In the genomic region with DNA sequence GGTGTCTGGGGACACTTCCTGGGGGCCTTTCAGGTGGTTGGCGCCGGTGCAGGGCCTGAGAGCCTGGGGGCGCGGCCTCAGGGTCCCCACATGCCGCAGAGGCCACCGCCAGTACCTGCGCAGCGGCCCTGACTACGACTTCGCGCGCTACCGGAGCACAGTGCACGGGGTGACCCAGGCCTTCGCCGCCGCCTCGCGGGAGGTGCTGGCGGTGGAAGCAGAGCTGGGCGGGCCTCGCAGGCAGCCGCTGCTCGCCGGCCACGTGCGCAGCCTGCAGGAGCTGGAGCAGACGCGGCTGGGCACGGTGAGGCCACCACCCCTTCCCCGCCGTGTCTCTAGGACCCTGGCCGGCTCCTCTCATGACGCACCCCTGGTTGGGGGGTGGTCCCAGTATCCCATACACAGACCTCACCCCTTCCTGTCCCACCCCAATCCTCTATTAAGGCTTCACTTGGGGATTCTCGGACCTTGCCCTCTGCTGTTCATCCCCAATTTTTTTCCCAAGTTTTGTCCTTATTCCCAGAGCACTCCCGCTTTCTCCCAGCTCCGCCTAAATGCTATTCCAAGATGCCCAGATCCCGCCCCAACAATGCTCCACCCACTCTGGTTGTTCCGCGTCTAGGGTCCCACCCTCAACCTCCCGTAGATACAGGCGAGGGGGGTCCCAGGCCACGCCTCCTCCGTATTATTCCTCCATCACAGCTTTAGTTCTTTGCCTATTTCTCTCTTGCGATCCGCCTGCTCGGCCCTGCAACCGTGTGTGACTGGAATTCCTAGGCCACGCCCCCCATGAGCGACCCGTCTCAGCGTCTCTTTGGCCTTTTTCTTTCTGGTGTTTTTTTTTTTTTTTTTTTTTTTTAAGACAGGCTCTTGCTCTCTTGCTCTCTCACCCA, we compare ENCODE assay signal across 8 cellular contexts. TPM values are rescaled to one million over a fixed set of nuclear protein-coding genes. Genes with fewer than 3 reads are reported as not detected.
DNase-seq lines count a peak whose midpoint lies in the region; ATAC-seq, FAIRE-seq and TF ChIP-seq lines count a peak whose summit lies in the region.

No MANE protein-coding gene starts in this region.

- peak overlapping the region; percentile 90 for H3K27ac Mint-ChIP-seq in MCF 10A (ENCODE audit: low read depth, unreplicated experiment)

- no peaks in the 10 kb centered on the region for H3K9me2 ChIP-seq in HCT116 (ENCODE audit: insufficient read depth)

- RAD21 ChIA-PET in HCT116 (lab: Charles Lee; ENCODE audit: low non-redundant PET in 1 of 2, low total read pairs in 2 of 2, uncharacterized antibody in 2 of 2, unreplicated experiment in 2 of 2) = interaction anchor here (0.7 to 1.7 kb wide), 4 partner anchors 18 to 274 kb away, joined by 3 to 4 read pairs (median 4); partner anchors contain the start of gene UBA52 (in 1 of the 2)

- no peak for FAIRE-seq in HTR-8/SVneo (lab: Jason Lieb, UNC)

- H3K4me3 Mint-ChIP-seq in MCF 10A (ENCODE audit: unreplicated experiment) = peak overlapping the region; percentile 88

- no peaks in the 10 kb centered on the region for H3K27me3 ChIP-seq in HCT116 (ENCODE audit: insufficient read depth, low read length)

- H3K27ac ChIP-seq in HCT116 (ENCODE audit: low read depth, low read length) = peak overlapping the region; percentile 100

- ATAC-seq in HCT116 = peak; percentile 49

- TF ChIP-seq POLR2A in HCT116 (IDR thresholded peaks at IDR 0.05; ENCODE audit: borderline replicate concordance, extremely low read depth, insufficient read depth, insufficient read length) = peak; percentile 27

- H3K36me3 Mint-ChIP-seq in MCF 10A (ENCODE audit: insufficient read depth, unreplicated experiment) = peaks cover 19% of the 10 kb centered on the region

- H3K79me2 ChIP-seq in HCT116 (ENCODE audit: insufficient read depth, low read length) = peaks cover 13% of the 10 kb centered on the region; the same call in 1 of the 2 replicates

- H3K4me3 ChIP-seq in HCT116 (replicated peaks in 1 of 2; ENCODE audit: low read depth in 1 of 2, low read length in 2 of 2) = peak overlapping the region; percentile 67 to 89

- peak overlapping the region; percentile 88 for H3K4me2 ChIP-seq in HCT116 (ENCODE audit: low read length)

- peak overlapping the region; percentile 97 for H3K9ac ChIP-seq in HCT116 (ENCODE audit: low read length)

- H3K4me1 ChIP-seq in HCT116 (ENCODE audit: control insufficient read depth in 1 of 2, insufficient read depth in 2 of 2, low read length in 2 of 2) = peaks cover 16 to 42% of the 10 kb centered on the region in 2 experiments

- BruUV-seq in HCT116 (replicated peaks; lab: Mats Ljungman, UMichigan) (TSS peak; percentile 67), MCF 10A (replicated peaks; lab: Mats Ljungman, UMichigan) (TSS peak; percentile 66)

- CTCF ChIA-PET in HCT116 (lab: Charles Lee) (interaction anchor here (0.7 to 7.5 kb wide), 18 partner anchors 9 to 310 kb away, joined by 3 to 39 read pairs (median 3); partner anchors contain the start of genes KXD1 and UBA52), MCF 10A (lab: Yijun Ruan, JAX) (interaction anchor here (0.6 to 3.5 kb wide), 31 partner anchors 9 to 419 kb away, joined by 3 to 27 read pairs (median 4); partner anchors contain the start of genes UBA52 and UPF1)

- no peaks in the 10 kb centered on the region for H3K9me3 ChIP-seq in HCT116 (ENCODE audit: control insufficient read depth in 1 of 2, insufficient read depth in 1 of 2, low read depth in 1 of 2, low read length in 2 of 2)

- DNase-seq in GM10266 (ENCODE audit: extremely low spot score) (peak; percentile 84), HCT116 (ENCODE audit: low read depth, low spot score) (peak; percentile 73), MV-4-11 (lab: John Stamatoyannopoulos, UW) (peak; percentile 64), T-helper 2 cell (peak in 4 of 5 experiments; percentile 52 to 89 (median 63)), MCF 10A (ENCODE audit: unreplicated experiment) (peak; percentile 75), iris pigment epithelial cell (ENCODE audit: low read depth) (peak; percentile 83), HTR-8/SVneo (ENCODE audit: insufficient read length, low spot score) (no peak)
- DNase-seq in stimulated activated CD4-positive, alpha-beta T cell treated with anti-CD3 and anti-CD28 coated beads, Interleukin-1b, Interleukin-23, amount 100 ng/mL, for 4 hours (ENCODE audit: low read depth in 2 of 2) = peak; percentile 42 to 49

- no peaks in the 10 kb centered on the region for H3K9me3 Mint-ChIP-seq in MCF 10A (ENCODE audit: unreplicated experiment)

- H3K36me3 ChIP-seq in HCT116 (ENCODE audit: control insufficient read depth in 1 of 2, insufficient read depth in 2 of 2, low read length in 2 of 2) = 0 out of 4 replicates have a peak, but pooled peaks cover 0 to 4% of the 10 kb centered on the region in 2 experiments

- TF ChIP-seq CTCF in GM10266 (IDR thresholded peaks at IDR 0.05; ENCODE audit: control insufficient read depth, insufficient read depth, low read depth, missing control alignments) (peak; percentile 11), HCT116 (IDR thresholded peaks at IDR 0.05 in 2 of 3, conservative IDR thresholded peaks at IDR 0.05 in 1 of 3; ENCODE audit: borderline replicate concordance in 1 of 3, insufficient read depth in 1 of 3, low read depth in 2 of 3, low read length in 2 of 3) (no peak), MCF 10A (IDR thresholded peaks at IDR 0.05; ENCODE audit: unreplicated experiment) (peak; percentile 4)

- peaks cover 14% of the 10 kb centered on the region for H3K4me1 Mint-ChIP-seq in MCF 10A (ENCODE audit: insufficient read depth, unreplicated experiment)

- no peak for TF ChIP-seq RAD21 in HCT116 (IDR thresholded peaks at IDR 0.05; ENCODE audit: low read depth)

- H4K20me1 ChIP-seq in HCT116 (ENCODE audit: insufficient read depth) = no peaks in the 10 kb centered on the region

- POLR2A ChIA-PET in HCT116 (lab: Charles Lee) (interaction anchor here (0.6 to 4.3 kb wide), 11 partner anchors 9 to 329 kb away, joined by 3 to 23 read pairs (median 4); partner anchors contain the start of genes COPE, DDX49, KXD1 and UBA52), MCF 10A (lab: Yijun Ruan, JAX) (interaction anchor here (0.5 to 3.6 kb wide), 29 partner anchors 9 to 475 kb away, joined by 3 to 87 read pairs (median 4); partner anchors contain the start of genes COPE, DDX49, ELL and FKBP8)

- no peak overlapping the region for H2AFZ ChIP-seq in HCT116 (ENCODE audit: low read depth, low read length, poor library complexity, severe bottlenecking)

- intact Hi-C loops in HCT116 (cut with micrococcal nuclease) = loop anchor here (1.0 to 5.0 kb wide), 6 partner anchors 32 to 257 kb away; partner anchors contain the start of genes KLHL26 and KXD1
- intact Hi-C loops in MCF 10A (cut with micrococcal nuclease) = loop anchor here (5.0 kb wide), 3 partner anchors 88 to 173 kb away; no protein-coding TSS in a partner anchor

- no peaks in the 10 kb centered on the region for H3K27me3 Mint-ChIP-seq in MCF 10A (ENCODE audit: insufficient read depth, unreplicated experiment)

TF ChIP-seq in HCT116, 20 proteins besides CTCF, POLR2A, EP300 and RAD21:
- TF ChIP-seq, protein P1, sequence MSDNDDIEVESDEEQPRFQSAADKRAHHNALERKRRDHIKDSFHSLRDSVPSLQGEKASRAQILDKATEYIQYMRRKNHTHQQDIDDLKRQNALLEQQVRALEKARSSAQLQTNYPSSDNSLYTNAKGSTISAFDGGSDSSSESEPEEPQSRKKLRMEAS (IDR thresholded peaks at IDR 0.05) = peak; percentile 86
- TF ChIP-seq SRF (IDR thresholded peaks at IDR 0.05; ENCODE audit: low read depth) (no peak), ZFX (IDR thresholded peaks at IDR 0.05) (peak; percentile 12; the same call in 1 of the 2 replicates), POLR2AphosphoS5 (IDR thresholded peaks at IDR 0.05; ENCODE audit: low read depth, low read length) (peak; percentile 2; the same call in 1 of the 2 replicates)
TF ChIP-seq in HCT116: peak in this region for 3.

RNA-seq across cellular contexts. Expression of gene REX1BD, which starts 1.0 kb away (rescaled TPM):
- total RNA-seq in HCT116 (2021; ENCODE audit: unreplicated experiment) (97.1 TPM), MCF 10A (2022) (29.6 and 49.3 TPM in 2 replicates)
- 107 and 110 TPM in 2 replicates for polyA plus RNA-seq in HCT116 (2012)

RNA-seq across cellular contexts. Expression of gene CRLF1, which starts 17.0 kb away (rescaled TPM):
- total RNA-seq in HCT116 (2021; ENCODE audit: unreplicated experiment) = 43.0 TPM
- polyA plus RNA-seq in HCT116 (2012) = 60.6 and 80.0 TPM in 2 replicates
- total RNA-seq in MCF 10A (2022) = 4.3 and 4.8 TPM in 2 replicates

RNA-seq across cellular contexts. Expression of gene UBA52, which starts 18.0 kb away (rescaled TPM):
- total RNA-seq in HCT116 (2021; ENCODE audit: unreplicated experiment) = 1,743 TPM
- polyA plus RNA-seq in HCT116 (2012) = 3,327 and 3,735 TPM in 2 replicates
- total RNA-seq in MCF 10A (2022) = 1,330 and 1,392 TPM in 2 replicates

RNA-seq across cellular contexts. Expression of gene TMEM59L, which starts 23.0 kb away (rescaled TPM):
- total RNA-seq in HCT116 (2021; ENCODE audit: unreplicated experiment) (14.3 TPM), MCF 10A (2022) (0.33 and 0.64 TPM in 2 replicates)
- 21.3 and 22.7 TPM in 2 replicates for polyA plus RNA-seq in HCT116 (2012)

RNA-seq across cellular contexts. Expression of gene KXD1, which starts 32.0 kb away (rescaled TPM):
- 139 TPM for total RNA-seq in HCT116 (2021; ENCODE audit: unreplicated experiment)
- polyA plus RNA-seq in HCT116 (2012) = 212 and 220 TPM in 2 replicates
- total RNA-seq in MCF 10A (2022) = 120 and 126 TPM in 2 replicates

Comparison
In these comparisons a context has a peak if more than half of its experiments do, and no peak if none do; other contexts are left out.
1. CTCF ChIP-seq: peak in GM10266 (single experiment) and MCF 10A (single experiment); none in HCT116 (0 of 3).